Comparison of ENCODE assay signal across 12 cellular contexts in the genomic region with DNA sequence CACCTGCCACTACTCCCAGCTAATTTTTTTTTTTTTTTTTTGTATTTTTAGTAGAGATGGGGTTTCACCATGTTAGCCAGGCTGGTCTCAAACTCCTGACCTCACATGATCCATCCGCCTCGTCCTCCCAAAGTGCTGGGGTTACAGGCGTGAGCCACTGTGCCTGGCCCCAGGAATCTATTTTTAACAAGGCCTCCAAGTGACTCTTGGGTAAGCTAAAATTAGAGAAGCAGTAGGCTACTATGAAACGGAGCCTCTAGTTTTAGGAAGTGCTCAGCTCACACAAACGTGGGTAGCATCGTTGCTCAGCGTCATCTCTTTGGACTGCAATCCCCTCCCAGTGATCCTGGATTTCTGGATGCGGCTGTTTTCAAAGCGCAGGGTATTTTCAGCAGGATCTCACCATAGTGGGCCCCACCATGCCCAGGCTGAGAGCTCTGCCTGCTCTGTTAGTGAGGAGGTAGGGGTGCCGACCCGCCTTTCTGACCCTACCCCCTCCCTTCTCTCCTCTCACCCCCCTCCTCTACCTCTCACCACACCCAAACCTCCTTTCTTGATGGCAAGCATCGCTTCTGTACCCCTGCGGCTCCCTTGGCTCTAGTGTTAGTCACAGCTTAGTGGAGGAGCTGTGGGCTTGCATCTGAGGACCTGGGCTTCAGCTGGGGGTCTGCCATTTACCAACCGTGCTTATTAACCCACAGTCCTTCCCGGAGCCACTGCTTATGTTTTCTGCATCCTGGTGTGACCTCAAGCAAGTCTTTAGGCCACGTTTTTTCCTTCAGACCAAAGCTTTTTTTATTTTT. TPM values are rescaled to one million over a fixed set of nuclear protein-coding genes. Genes with fewer than 3 reads are reported as not detected.
DNase-seq lines count a peak whose midpoint lies in the region; ATAC-seq, FAIRE-seq and TF ChIP-seq lines count a peak whose summit lies in the region.
"Had no signal": no experiment of that assay in that cellular context is flagged by ENCODE, and none has a peak within 500 bp of the region (broad histone marks: within the 10 kb centered on the region; RNA-seq: fewer than 3 reads in every experiment).

No MANE protein-coding gene starts in this region.

- H3K27ac Mint-ChIP-seq in nephron, result no peak overlapping the region
- H3K27ac Mint-ChIP-seq in activated naive CD4-positive, alpha-beta T cell treated with anti-CD3 and anti-CD28 coated beads, Interleukin-2, amount 50 U/mL, for 72 hours, result no peak overlapping the region
- H3K27ac Mint-ChIP-seq: activated CD8-positive, alpha-beta T cell treated with anti-CD3 and anti-CD28 coated beads for 36 hours had no signal

- no peak overlapping the region for H3K4ac ChIP-seq in H1 (replicated peaks; ENCODE audit: insufficient read length, low read depth, low read length)

- H3K14ac ChIP-seq in H1 (ENCODE audit: insufficient read length), result no peak overlapping the region

- 83% methylated on average over 15 of the region's 16 CpGs; no CpG with 5 or more reads in 1 of the 2 experiments for WGBS in H1 (ENCODE audit: extremely low coverage in 1 of 2, insufficient coverage in 1 of 2, insufficient read length in 1 of 2, insufficient replicate concordance in 2 of 2, low coverage in 1 of 2, low lambda C conversion rate in 2 of 2, missing lambda C conversion rate in 1 of 2), 2 experiments

- H3K79me2 ChIP-seq in H1 (ENCODE audit: control insufficient read depth in 1 of 2, insufficient read depth in 2 of 2, low read length in 2 of 2), result no peaks in the 10 kb centered on the region

- no peak overlapping the region for H2BK20ac ChIP-seq in H1 (ENCODE audit: low read length)

- no peaks in the 10 kb centered on the region for H3K79me1 ChIP-seq in H1 (ENCODE audit: low read depth, low read length)

- H3K9ac ChIP-seq in H1 (replicated peaks in 1 of 4; ENCODE audit: extremely low read depth in 1 of 4, low read depth in 3 of 4, low read length in 3 of 4), result no peak overlapping the region

- H2AK5ac ChIP-seq in H1 (ENCODE audit: low read depth, low read length), result no peak overlapping the region

- H3K9me3 ChIP-seq in H1 (ENCODE audit: insufficient read depth in 2 of 2, low read depth in 1 of 2, low read length in 1 of 2), result no peaks in the 10 kb centered on the region
- H3K9me3 ChIP-seq: left lung had no signal

- peak overlapping the region in 1 of 2 experiments; percentile 89; a peak in 2 of 4 replicates for H3K4me2 ChIP-seq in H1 (ENCODE audit: insufficient read depth in 1 of 2, low read depth in 2 of 2, low read length in 2 of 2)

- H3K23ac ChIP-seq in H1 (ENCODE audit: insufficient read length), result no peak overlapping the region

- H4K20me1 ChIP-seq in H1 (replicated peaks in 1 of 2; ENCODE audit: control insufficient read depth in 1 of 2, insufficient read depth in 2 of 2, low read length in 2 of 2), result no peaks in the 10 kb centered on the region

- POLR2A ChIA-PET in H1 (lab: Charles Lee; ENCODE audit: partially characterized antibody), result interaction anchor here (0.6 to 1.7 kb wide), 4 partner anchors 8 to 251 kb away, joined by 3 to 11 read pairs (median 4); no protein-coding TSS in a partner anchor

- CTCF ChIA-PET in H1 (lab: Charles Lee; ENCODE audit: partially characterized antibody), result interaction anchor here (0.7 to 2.8 kb wide), 9 partner anchors 8 to 142 kb away, joined by 3 to 12 read pairs (median 7); a partner anchor contains a TSS

- H3K4me1 Mint-ChIP-seq in nephron, result peaks cover 11% of the 10 kb centered on the region

- DNase-seq in GM12891 (ENCODE audit: insufficient read length, low spot score), result no peak
- peak; percentile 86 for DNase-seq in NOMO-1 treated with dmso at 0.1 percent for 144 hours (lab: John Stamatoyannopoulos, UW; ENCODE audit: unreplicated experiment)
- DNase-seq in H1 (ENCODE audit: low read depth in 1 of 2, low spot score in 2 of 2), result no peak
- no peak for DNase-seq in activated naive CD4-positive, alpha-beta T cell treated with anti-CD3 and anti-CD28 coated beads, Interleukin-2, amount 50 U/mL, for 72 hours (ENCODE audit: low spot score in 2 of 2)
- no peak for DNase-seq in NCI-H2107 (lab: John Stamatoyannopoulos, UW)
- DNase-seq in OCI-M2 (lab: John Stamatoyannopoulos, UW; ENCODE audit: unreplicated experiment), result no peak
- DNase-seq: KG1, NCI-H2029 treated with DMSO at 0.1 percent for 48 hours had no signal

- peaks cover 0 to 7% (median 2%) of the 10 kb centered on the region in 4 experiments; a peak in 5 of 7 replicates for H3K4me1 ChIP-seq in H1 (replicated peaks in 1 of 4; ENCODE audit: control insufficient read depth in 3 of 4, insufficient read depth in 4 of 4, low read length in 3 of 4)

- H3K27me3 ChIP-seq in H1 (replicated peaks in 1 of 4; ENCODE audit: control insufficient read depth in 3 of 4, extremely low read depth in 1 of 4, insufficient read depth in 3 of 4, low read length in 3 of 4), result peaks cover 0 to 20% (median 15%) of the 10 kb centered on the region in 4 experiments; a peak in 6 of 7 replicates

- peak overlapping the region in 2 of 3 experiments; percentile 22 to 28 for H3K4me3 Mint-ChIP-seq in nephron

- H3K27ac ChIP-seq in H1 (ENCODE audit: low read depth, low read length), result no peak overlapping the region

- H2BK15ac ChIP-seq in H1 (ENCODE audit: low read length), result 0 out of 2 replicates have a peak overlapping the region, but pooled peaks have one; percentile 72

- H4K91ac ChIP-seq in H1 (replicated peaks; ENCODE audit: insufficient read length, low read length), result no peak overlapping the region

- peaks cover 20% of the 10 kb centered on the region for H3K27me3 Mint-ChIP-seq in nephron (ENCODE audit: low read depth)

- H3K36me3 ChIP-seq in H1 (ENCODE audit: control insufficient read depth in 2 of 4, insufficient read depth in 4 of 4, low read length in 3 of 4), result no peaks in the 10 kb centered on the region
- H3K36me3 ChIP-seq: left lung had no signal

- H3K4me3 ChIP-seq in H1 (ENCODE audit: extremely low read depth in 1 of 4, insufficient read depth in 2 of 4, low read depth in 3 of 4, low read length in 4 of 4), result no peak overlapping the region

- no peak for TF ChIP-seq EP300 in H1 (IDR thresholded peaks at IDR 0.05; ENCODE audit: borderline replicate concordance in 1 of 2, low read depth in 2 of 2, low read length in 2 of 2)

- H3K36me3 Mint-ChIP-seq in nephron (ENCODE audit: low read depth), result no peaks in the 10 kb centered on the region
- no peaks in the 10 kb centered on the region for H3K36me3 Mint-ChIP-seq in activated naive CD4-positive, alpha-beta T cell treated with anti-CD3 and anti-CD28 coated beads, Interleukin-2, amount 50 U/mL, for 72 hours

- FAIRE-seq in GM12891 (lab: Jason Lieb, UNC) (no peak), H1 (lab: Jason Lieb, UNC) (no peak)

- TF ChIP-seq POLR2A in GM12891 (IDR thresholded peaks at IDR 0.05; ENCODE audit: low read depth, low read length), result no peak
- TF ChIP-seq POLR2A in H1 (IDR thresholded peaks at IDR 0.05; ENCODE audit: control extremely low read depth in 1 of 2, low read depth in 2 of 2, low read length in 2 of 2), result no peak

- TF ChIP-seq CTCF in H1 (IDR thresholded peaks at IDR 0.05; ENCODE audit: control extremely low read depth in 1 of 3, insufficient read depth in 1 of 3, low read depth in 1 of 3, low read length in 3 of 3) (no peak), nephron (IDR thresholded peaks at IDR 0.05; ENCODE audit: unreplicated experiment in 3 of 3) (no peak)

- peak overlapping the region; percentile 78 for H4K8ac ChIP-seq in H1 (ENCODE audit: extremely low read depth, insufficient read depth, low read length)

- H4K5ac ChIP-seq in H1 (ENCODE audit: insufficient read length, low read depth, low read length), result no peak overlapping the region

- H2BK5ac ChIP-seq in H1 (ENCODE audit: low read depth, low read length), result no peak overlapping the region

- H2BK120ac ChIP-seq in H1 (replicated peaks; ENCODE audit: low read depth, low read length), result no peak overlapping the region

- peaks cover 25% of the 10 kb centered on the region for H3K23me2 ChIP-seq in H1 (ENCODE audit: low read depth, low read length)

- no peak overlapping the region; the same call in 1 of the 2 replicates for H3K18ac ChIP-seq in H1 (ENCODE audit: extremely low read depth, low read length)

- ATAC-seq in activated naive CD4-positive, alpha-beta T cell treated with anti-CD3 and anti-CD28 coated beads, Interleukin-2, amount 50 U/mL, for 72 hours, result no peak
- ATAC-seq in GM18858 (IDR thresholded peaks at IDR 0.05; ENCODE audit: unreplicated experiment), result no peak

- H2BK12ac ChIP-seq in H1 (ENCODE audit: low read depth, low read length), result no peak overlapping the region

- no peak overlapping the region for H2AFZ ChIP-seq in H1 (ENCODE audit: low read length)

- no peak for TF ChIP-seq RAD21 in H1 (IDR thresholded peaks at IDR 0.05 in 1 of 2, conservative IDR thresholded peaks at IDR 0.05 in 1 of 2; ENCODE audit: low read depth in 2 of 2, low read length in 2 of 2)

- H3K9me3 Mint-ChIP-seq in nephron, result no peaks in the 10 kb centered on the region
- no peaks in the 10 kb centered on the region for H3K9me3 Mint-ChIP-seq in activated naive CD4-positive, alpha-beta T cell treated with anti-CD3 and anti-CD28 coated beads, Interleukin-2, amount 50 U/mL, for 72 hours
- H3K9me3 Mint-ChIP-seq: activated CD8-positive, alpha-beta T cell treated with anti-CD3 and anti-CD28 coated beads for 36 hours had no signal

- H3K56ac ChIP-seq in H1 (replicated peaks; ENCODE audit: insufficient read length, low read depth, low read length), result no peak overlapping the region

TF ChIP-seq in GM12891, 5 proteins besides CTCF, POLR2A, EP300 and RAD21:
- peak; percentile 22; the same call in 1 of the 2 replicates for TF ChIP-seq SPI1 (IDR thresholded peaks at IDR 0.05; ENCODE audit: low read depth, low read length)
- TF ChIP-seq POU2F2 (IDR thresholded peaks at IDR 0.05; ENCODE audit: low read depth, low read length), result no peak

TF ChIP-seq in H1, 55 proteins besides CTCF, POLR2A, EP300 and RAD21 (continues in another document):
- no peak for TF ChIP-seq SUZ12 (IDR thresholded peaks at IDR 0.05; ENCODE audit: low read length)
- TF ChIP-seq FOSL1 (IDR thresholded peaks at IDR 0.05; ENCODE audit: insufficient read depth, low read depth, low read length), result no peak
- no peak for TF ChIP-seq SAP30 (IDR thresholded peaks at IDR 0.05; ENCODE audit: insufficient read depth, insufficient replicate concordance, low read length)

RNA-seq across cellular contexts. Expression of a gene that starts 34.2 kb away (rescaled TPM):
- polyA plus RNA-seq in GM12891 (2012; ENCODE audit: low read depth, missing spikeins), result not detected
- total RNA-seq in H1 (2021; fragmentation: NEBNext Ultra II Directional; extraction: Animal tissue kit (Norgen Biotek cat#: 25700)), result 0.48 and 0.60 TPM in 2 replicates
- polyA plus RNA-seq in H1 (2011; rRNA removed), result 0.12 and 0.16 TPM in 2 replicates
- 0.22 TPM for polyA plus RNA-seq in H1 (2011; cell fraction: cytosol; rRNA removed)
- polyA plus RNA-seq in H1 (2011; cell fraction: nucleus; rRNA removed), result 0.19 TPM
- 0.29 to 0.37 TPM (median 0.35 TPM) in 4 replicates for polyA plus RNA-seq in H1 (2012, experiment 1 of 2)
- polyA plus RNA-seq in H1 (2012, experiment 2 of 2), result 0.14 TPM
- polyA plus RNA-seq in H1 (2013, experiment 1 of 2), result 0.49 TPM
- 0.63 TPM for polyA plus RNA-seq in H1 (2013, experiment 2 of 2)
- polyA minus RNA-seq in H1 (2011; rRNA and poly(A)+ RNA removed), result 0.25 and 0.29 TPM in 2 replicates
- polyA minus RNA-seq in H1 (2011; cell fraction: cytosol; rRNA and poly(A)+ RNA removed), result not detected
- polyA minus RNA-seq in H1 (2011; cell fraction: nucleus; rRNA and poly(A)+ RNA removed), result 0.30 TPM
- under 1 TPM in 1 of 2 donors, not detected in 1; 0.45 TPM for total RNA-seq in activated naive CD4-positive, alpha-beta T cell treated with anti-CD3 and anti-CD28 coated beads, Interleukin-2, amount 50 U/mL, for 72 hours
